34 cellular contexts compared by ENCODE assay signal in genomic region chr7:87882538-87882937, GRCh38.
"Had no signal": no experiment of that assay in that cellular context is flagged by ENCODE, and none has a peak within 500 bp of the region (broad histone marks: within the 10 kb centered on the region; RNA-seq: fewer than 3 reads in every experiment).

No MANE protein-coding gene starts in this region.

- DNase-seq: activated B cell treated with CpG ODN at 0.5 μM for 24 hours; activated CD4-positive, alpha-beta memory T cell treated with anti-CD3 and anti-CD28 coated beads for 36 hours; activated CD4-positive, alpha-beta T cell treated with anti-CD3 and anti-CD28 coated beads for 4 hours; activated CD4-positive, alpha-beta T cell treated with anti-CD3 and anti-CD28 coated beads, Interleukin-2, amount 50 U/mL, for 1 hour; activated CD4-positive, CD25-positive, alpha-beta regulatory T cell treated with anti-CD3 and anti-CD28 coated beads, Interleukin-2, amount 50 U/mL, for 72 hours; activated CD8-positive, alpha-beta memory T cell treated with anti-CD3 and anti-CD28 coated beads, Interleukin-2, amount 50 U/mL, for 4 hours; activated effector memory CD4-positive, alpha-beta T cell treated with Interleukin-2 at 50 U/mL for 16 hours; activated naive CD4-positive, alpha-beta T cell treated with anti-CD3 and anti-CD28 coated beads, Interleukin-2, amount 10 ng/mL, durations not matched to agents 7 days and 5 days; activated naive CD8-positive, alpha-beta T cell treated with anti-CD3 and anti-CD28 coated beads for 36 hours; activated T-cell treated with anti-CD3 and anti-CD28 coated beads for 4 hours; activated T-cell treated with anti-CD3 and anti-CD28 coated beads, Interleukin-2, amount 50 U/mL, for 4 hours; amniotic stem cell; aorta; brain microvascular endothelial cell; central memory CD4-positive, alpha-beta T cell; colonic mucosa; Kasumi-1; NCI-H1092 treated with DMSO at 0.1 percent for 48 hours; NCI-H1417 treated with DMSO at 0.1 percent for 48 hours; NCI-H187 treated with DMSO at 0.1 percent for 48 hours; NCI-H2081; NCI-H345; NCI-H524 treated with DMSO at 0.1 percent for 48 hours; NK-92 treated with Interleukin-12 subunit alpha and Interleukin-12 subunit beta, amount 100 ng/mL, for 24 hours; PC-9; SIG-M5; T-cell; T-helper 2 cell; T-helper 9 cell had no signal

- H3K9me3 ChIP-seq: colonic mucosa had no signal

- H3K36me3 ChIP-seq: colonic mucosa had no signal

- FAIRE-seq: RCC 7860 had no signal

- H3K27ac ChIP-seq: brain microvascular endothelial cell, colonic mucosa, PC-9, RWPE1, VCaP had no signal

- H3K4me1 ChIP-seq: colonic mucosa had no signal

- H3K4me3 ChIP-seq: colonic mucosa, PC-9 had no signal

- H3K27me3 ChIP-seq: brain microvascular endothelial cell, colonic mucosa had no signal

- H3K4me2 ChIP-seq: PC-9 had no signal

- H2AFZ ChIP-seq: PC-9 had no signal

- ATAC-seq: activated T-cell treated with anti-CD3 and anti-CD28 coated beads, Interleukin-2, amount 50 U/mL, for 4 hours; Right ventricle myocardium inferior; SK-N-SH treated with all-trans-retinoic acid at 6 μM for 48 hours; T-cell had no signal
